28 cellular contexts compared by ENCODE assay signal in the genomic region with DNA sequence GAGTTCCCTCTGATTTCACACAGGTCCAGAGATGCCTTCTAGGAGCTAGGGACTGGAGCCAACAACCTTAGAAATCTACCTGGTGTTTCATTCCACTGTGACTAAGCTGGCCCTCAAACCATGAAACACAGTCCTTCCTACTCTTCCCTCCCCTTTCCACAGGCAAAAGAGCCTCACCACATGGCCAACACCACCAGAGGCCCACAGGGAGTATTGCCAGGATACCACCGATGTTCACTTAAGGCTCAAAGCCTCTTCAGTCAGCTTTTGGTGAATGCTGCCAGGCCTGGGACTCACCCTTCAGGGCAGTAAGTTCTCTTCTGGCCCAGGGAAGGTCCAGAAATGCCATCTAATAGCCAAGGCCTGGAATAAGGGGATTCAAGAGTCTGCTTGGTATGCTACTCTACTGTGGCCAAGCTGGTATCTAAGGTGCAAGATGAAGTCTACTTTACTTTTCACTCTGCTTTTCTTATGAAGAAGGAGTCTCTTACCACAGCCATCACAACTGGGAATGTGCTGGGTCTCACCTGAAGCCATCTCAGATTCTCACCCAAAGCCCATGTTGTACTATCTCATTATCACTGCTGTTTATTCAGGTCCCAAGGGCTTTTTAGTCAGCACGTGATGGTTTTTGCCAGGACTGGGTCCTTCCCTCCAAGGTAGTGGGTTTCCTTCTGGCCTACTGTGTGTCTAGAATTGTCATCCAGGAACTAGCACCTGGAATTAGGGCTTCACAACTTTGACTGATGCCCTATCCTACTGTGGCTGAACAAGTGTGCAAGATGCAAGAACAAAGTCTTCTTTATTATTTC.
"Had no signal": no experiment of that assay in that cellular context is flagged by ENCODE, and none has a peak within 500 bp of the region (broad histone marks: within the 10 kb centered on the region; RNA-seq: fewer than 3 reads in every experiment).

No MANE protein-coding gene starts in this region.

- H3K27me3 Mint-ChIP-seq: activated CD4-positive, alpha-beta T cell treated with anti-CD3 and anti-CD28 coated beads for 36 hours; activated CD4-positive, alpha-beta T cell treated with anti-CD3 and anti-CD28 coated beads, Interleukin-2, amount 10 ng/mL, durations not matched to agents 7 days and 5 days; activated naive CD8-positive, alpha-beta T cell treated with anti-CD3 and anti-CD28 coated beads, Interleukin-2, amount 10 ng/mL, durations not matched to agents 7 days and 5 days; activated T-cell treated with anti-CD3 and anti-CD28 coated beads, Interleukin-2, amount 50 U/mL, for 24 hours; central memory CD8-positive, alpha-beta T cell had no signal

- H3K4me3 Mint-ChIP-seq: activated CD4-positive, alpha-beta T cell treated with anti-CD3 and anti-CD28 coated beads for 36 hours; activated CD4-positive, alpha-beta T cell treated with anti-CD3 and anti-CD28 coated beads, Interleukin-2, amount 10 ng/mL, durations not matched to agents 7 days and 5 days; activated CD8-positive, alpha-beta T cell treated with anti-CD3 and anti-CD28 coated beads, Interleukin-2, amount 10 ng/mL, durations not matched to agents 7 days and 5 days; activated naive CD4-positive, alpha-beta T cell treated with anti-CD3 and anti-CD28 coated beads, Interleukin-2, amount 50 U/mL, for 24 hours; activated naive CD8-positive, alpha-beta T cell treated with anti-CD3 and anti-CD28 coated beads, Interleukin-2, amount 10 ng/mL, durations not matched to agents 7 days and 5 days; activated T-cell treated with anti-CD3 and anti-CD28 coated beads, Interleukin-2, amount 50 U/mL, for 24 hours; central memory CD8-positive, alpha-beta T cell had no signal

- H2AFZ ChIP-seq: PC-9 had no signal

- H3K27ac ChIP-seq: ascending aorta, cardiac muscle cell, PC-9, RWPE1, WERI-Rb-1 had no signal

- H3K36me3 ChIP-seq: ascending aorta, cardiac muscle cell, WERI-Rb-1 had no signal

- ATAC-seq: activated CD4-positive, alpha-beta T cell treated with anti-CD3 and anti-CD28 coated beads for 36 hours; activated CD8-positive, alpha-beta T cell treated with anti-CD3 and anti-CD28 coated beads, Interleukin-2, amount 10 ng/mL, durations not matched to agents 7 days and 5 days; K562; Right ventricle myocardium inferior had no signal

- H3K27ac Mint-ChIP-seq: activated CD4-positive, alpha-beta T cell treated with anti-CD3 and anti-CD28 coated beads for 36 hours; activated CD4-positive, alpha-beta T cell treated with anti-CD3 and anti-CD28 coated beads, Interleukin-2, amount 10 ng/mL, durations not matched to agents 7 days and 5 days; activated CD8-positive, alpha-beta T cell treated with anti-CD3 and anti-CD28 coated beads, Interleukin-2, amount 10 ng/mL, durations not matched to agents 7 days and 5 days; activated naive CD4-positive, alpha-beta T cell treated with anti-CD3 and anti-CD28 coated beads, Interleukin-2, amount 50 U/mL, for 24 hours; activated naive CD8-positive, alpha-beta T cell treated with anti-CD3 and anti-CD28 coated beads, Interleukin-2, amount 10 ng/mL, durations not matched to agents 7 days and 5 days; activated T-cell treated with anti-CD3 and anti-CD28 coated beads, Interleukin-2, amount 50 U/mL, for 24 hours; activated T-helper 2 cell treated with anti-CD3 and anti-CD28 coated beads, Interferon-gamma antibody, Interleukin-2, Interleukin-4, amounts not matched to agents 10 μg/mL and 5 μg/mL and 100 μg/mL, durations not matched to agents 14 hours and 24 hours and 36 hours had no signal

- H3K4me2 ChIP-seq: PC-9 had no signal

- H3K36me3 Mint-ChIP-seq: activated naive CD4-positive, alpha-beta T cell treated with anti-CD3 and anti-CD28 coated beads, Interleukin-2, amount 50 U/mL, for 24 hours; activated naive CD8-positive, alpha-beta T cell treated with anti-CD3 and anti-CD28 coated beads, Interleukin-2, amount 10 ng/mL, durations not matched to agents 7 days and 5 days had no signal

- H3K27me3 ChIP-seq: ascending aorta, cardiac muscle cell had no signal

- DNase-seq: activated CD4-positive, alpha-beta T cell treated with anti-CD3 and anti-CD28 coated beads for 36 hours; activated CD4-positive, alpha-beta T cell treated with anti-CD3 and anti-CD28 coated beads, Interleukin-2, amount 10 ng/mL, durations not matched to agents 7 days and 5 days; activated CD4-positive, alpha-beta T cell treated with anti-CD3 and anti-CD28 coated beads, Interleukin-2, amount 50 U/mL, for 48 hours; activated CD8-positive, alpha-beta T cell treated with anti-CD3 and anti-CD28 coated beads, Interleukin-2, amount 10 ng/mL, durations not matched to agents 7 days and 5 days; activated gamma-delta T cell; activated naive CD4-positive, alpha-beta T cell treated with Interleukin-2 at 50 U/mL for 16 hours; activated naive CD8-positive, alpha-beta T cell treated with anti-CD3 and anti-CD28 coated beads, Interleukin-2, amount 10 ng/mL, durations not matched to agents 7 days and 5 days; activated T-cell treated with anti-CD3 and anti-CD28 coated beads, Interleukin-2, amount 50 U/mL, for 24 hours; amygdala; NCI-H1105; NCI-H1417 treated with DMSO at 0.1 percent for 48 hours; NCI-H187 treated with DMSO at 0.1 percent for 48 hours; NCI-H2081; NCI-H345; NCI-H526; NCI-H748 treated with DMSO at 0.1 percent for 48 hours; PC-9; SIG-M5; T1000; WERI-Rb-1 had no signal

- H3K4me1 ChIP-seq: ascending aorta had no signal

- H3K4me1 Mint-ChIP-seq: activated CD4-positive, alpha-beta T cell treated with anti-CD3 and anti-CD28 coated beads for 36 hours; activated CD4-positive, alpha-beta T cell treated with anti-CD3 and anti-CD28 coated beads, Interleukin-2, amount 10 ng/mL, durations not matched to agents 7 days and 5 days; activated naive CD4-positive, alpha-beta T cell treated with anti-CD3 and anti-CD28 coated beads, Interleukin-2, amount 50 U/mL, for 24 hours; activated naive CD8-positive, alpha-beta T cell treated with anti-CD3 and anti-CD28 coated beads, Interleukin-2, amount 10 ng/mL, durations not matched to agents 7 days and 5 days; central memory CD8-positive, alpha-beta T cell had no signal

- H3K9me3 ChIP-seq: ascending aorta had no signal

- H3K4me3 ChIP-seq: ascending aorta, cardiac muscle cell, K562, PC-9 had no signal
